ENCODE assay signal across 8 cellular contexts in the genomic region with DNA sequence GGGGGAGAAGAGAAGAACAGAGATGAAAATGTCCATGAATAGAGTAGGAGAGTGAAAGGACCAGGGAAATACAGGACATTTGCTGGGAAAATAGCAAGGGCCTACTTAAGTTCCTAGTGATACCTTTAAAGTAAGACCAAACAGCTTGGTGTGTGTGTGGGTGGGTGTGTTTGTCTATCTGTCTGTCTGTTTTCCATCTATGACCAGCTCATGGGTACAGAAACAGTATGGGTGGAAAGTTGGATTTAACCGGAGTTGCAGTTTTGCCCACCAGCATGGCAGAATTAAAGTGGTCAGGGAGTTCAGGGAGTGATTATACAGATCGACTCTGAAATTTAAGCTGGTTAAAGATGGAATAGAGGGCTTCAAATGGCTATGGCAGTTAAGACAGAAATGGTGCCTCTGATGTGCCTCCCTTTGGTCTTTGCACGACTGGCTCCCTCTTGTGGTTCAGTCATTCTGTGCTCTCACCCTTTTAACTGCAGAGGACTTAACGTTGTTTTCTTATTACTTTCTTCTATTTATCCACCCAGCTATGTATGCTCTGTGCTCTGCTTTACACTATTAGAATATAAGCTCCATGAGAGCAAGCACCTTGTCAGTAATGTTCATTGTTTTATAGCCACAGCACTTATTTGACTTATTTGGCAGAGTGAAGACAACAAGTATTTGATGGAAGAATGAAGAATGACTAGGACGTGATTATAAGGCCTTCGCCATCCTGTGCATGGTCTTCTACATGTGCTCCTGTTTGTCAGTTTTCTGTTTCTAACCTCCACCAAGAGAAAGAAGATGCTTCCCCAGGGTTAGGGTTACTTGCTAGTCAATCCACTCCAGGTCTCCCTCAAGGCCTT.
DNase-seq lines count a peak whose midpoint lies in the region; ATAC-seq, FAIRE-seq and TF ChIP-seq lines count a peak whose summit lies in the region.

No MANE protein-coding gene starts in this region.

- H3K4me1 ChIP-seq in A673 (ENCODE audit: insufficient read depth, low read length, poor library complexity, severe bottlenecking), result peaks cover 3% of the 10 kb centered on the region

- no peak overlapping the region for H3K4me3 Mint-ChIP-seq in activated CD4-positive, alpha-beta T cell treated with anti-CD3 and anti-CD28 coated beads for 36 hours
- H3K4me3 Mint-ChIP-seq in stimulated activated effector memory CD8-positive, alpha-beta T cell treated with anti-CD3 and anti-CD28 coated beads, Interleukin-12 subunit alpha, Interleukin-12 subunit beta, amount 100 ng/mL, for 72 hours, result no peak overlapping the region

- H3K36me3 Mint-ChIP-seq in activated CD4-positive, alpha-beta T cell treated with anti-CD3 and anti-CD28 coated beads for 36 hours (ENCODE audit: low read depth), result no peaks in the 10 kb centered on the region
- H3K36me3 Mint-ChIP-seq in stimulated activated effector memory CD8-positive, alpha-beta T cell treated with anti-CD3 and anti-CD28 coated beads, Interleukin-12 subunit alpha, Interleukin-12 subunit beta, amount 100 ng/mL, for 72 hours, result no peaks in the 10 kb centered on the region

- no peaks in the 10 kb centered on the region for H3K27me3 ChIP-seq in A673 (replicated peaks; ENCODE audit: insufficient read depth, low read depth, low read length, poor library complexity)

- H3K27me3 Mint-ChIP-seq in activated CD4-positive, alpha-beta T cell treated with anti-CD3 and anti-CD28 coated beads for 36 hours, result peaks cover 3% of the 10 kb centered on the region

- DNase-seq in A673 (ENCODE audit: low spot score) (peak; percentile 86), GM18507 (ENCODE audit: extremely low spot score, insufficient read length, low read depth) (no peak), NCI-H345 treated with DMSO at 0.1 percent for 48 hours (lab: John Stamatoyannopoulos, UW; ENCODE audit: unreplicated experiment) (peak; percentile 49), dermis blood vessel endothelial cell (peak; percentile 86), lung microvascular endothelial cell (ENCODE audit: low read depth in 2 of 2) (peak; percentile 81)
- peak; percentile 77 for DNase-seq in activated CD4-positive, alpha-beta T cell treated with anti-CD3 and anti-CD28 coated beads for 36 hours
- DNase-seq in stimulated activated effector memory CD8-positive, alpha-beta T cell treated with anti-CD3 and anti-CD28 coated beads, Interleukin-12 subunit alpha, Interleukin-12 subunit beta, amount 100 ng/mL, for 72 hours (ENCODE audit: low spot score in 2 of 2), result peak; percentile 29 to 77

- no peak overlapping the region for H3K27ac Mint-ChIP-seq in activated CD4-positive, alpha-beta T cell treated with anti-CD3 and anti-CD28 coated beads for 36 hours
- no peak overlapping the region for H3K27ac Mint-ChIP-seq in stimulated activated effector memory CD8-positive, alpha-beta T cell treated with anti-CD3 and anti-CD28 coated beads, Interleukin-12 subunit alpha, Interleukin-12 subunit beta, amount 100 ng/mL, for 72 hours

- FAIRE-seq in GM18507 (lab: Jason Lieb, UNC), result peak; percentile 81

- POLR2A ChIA-PET in A673 (lab: Charles Lee; ENCODE audit: low non-redundant PET), result interaction anchor here (0.5 to 0.6 kb wide), 3 partner anchors 13 to 578 kb away, joined by 3 to 11 read pairs (median 3); no protein-coding TSS in a partner anchor
- POLR2A ChIA-PET in activated CD4-positive, alpha-beta T cell treated with anti-CD3 and anti-CD28 coated beads for 36 hours (lab: Charles Lee), result no interaction called here

- H3K4me1 Mint-ChIP-seq in activated CD4-positive, alpha-beta T cell treated with anti-CD3 and anti-CD28 coated beads for 36 hours, result peaks cover 20% of the 10 kb centered on the region
- peaks cover 20% of the 10 kb centered on the region for H3K4me1 Mint-ChIP-seq in stimulated activated effector memory CD8-positive, alpha-beta T cell treated with anti-CD3 and anti-CD28 coated beads, Interleukin-12 subunit alpha, Interleukin-12 subunit beta, amount 100 ng/mL, for 72 hours

- no peaks in the 10 kb centered on the region for H3K36me3 ChIP-seq in A673 (ENCODE audit: insufficient read depth, low read length, poor library complexity, severe bottlenecking)

- CTCF ChIA-PET in A673 (lab: Charles Lee), result interaction anchor here (0.5 to 0.7 kb wide), 3 partner anchors 11 to 291 kb away, joined by 3 read pairs; no protein-coding TSS in a partner anchor
- CTCF ChIA-PET in activated CD4-positive, alpha-beta T cell treated with anti-CD3 and anti-CD28 coated beads for 36 hours (lab: Charles Lee), result interaction anchor here (0.6 to 6.8 kb wide), 35 partner anchors 11 to 1329 kb away, joined by 3 to 70 read pairs (median 4); no protein-coding TSS in a partner anchor

- no peak overlapping the region for H3K27ac ChIP-seq in A673 (ENCODE audit: low read depth, low read length, poor library complexity, severe bottlenecking)

- no TSS peak for BruUV-seq in A673 (replicated peaks; lab: Mats Ljungman, UMichigan)

- no peaks in the 10 kb centered on the region for H3K9me3 ChIP-seq in A673 (ENCODE audit: low read depth, low read length, poor library complexity, severe bottlenecking)

- H3K4me3 ChIP-seq in A673 (ENCODE audit: low read depth, low read length, poor library complexity, severe bottlenecking), result no peak overlapping the region

- peak; percentile 59 for ATAC-seq in HG03108 (IDR thresholded peaks at IDR 0.05; ENCODE audit: unreplicated experiment)
- ATAC-seq in activated CD4-positive, alpha-beta T cell treated with anti-CD3 and anti-CD28 coated beads for 36 hours, result peak; percentile 92
- ATAC-seq in stimulated activated effector memory CD8-positive, alpha-beta T cell treated with anti-CD3 and anti-CD28 coated beads, Interleukin-12 subunit alpha, Interleukin-12 subunit beta, amount 100 ng/mL, for 72 hours, result peak; percentile 90

- H3K9me3 Mint-ChIP-seq in activated CD4-positive, alpha-beta T cell treated with anti-CD3 and anti-CD28 coated beads for 36 hours (ENCODE audit: low read depth), result no peaks in the 10 kb centered on the region
- H3K9me3 Mint-ChIP-seq in stimulated activated effector memory CD8-positive, alpha-beta T cell treated with anti-CD3 and anti-CD28 coated beads, Interleukin-12 subunit alpha, Interleukin-12 subunit beta, amount 100 ng/mL, for 72 hours, result no peaks in the 10 kb centered on the region

- TF ChIP-seq CTCF in A673 (conservative IDR thresholded peaks at IDR 0.05; ENCODE audit: low read depth, low read length), result peak; percentile 94

- intact Hi-C loops in A673 (cut with micrococcal nuclease; ENCODE audit: unreplicated experiment), result no loop called here
- intact Hi-C loops in activated CD4-positive, alpha-beta T cell treated with anti-CD3 and anti-CD28 coated beads for 36 hours (cut with DNase I, micrococcal nuclease), result loop anchor here (1.0 to 10.0 kb wide), 4 partner anchors 15 to 391 kb away; no protein-coding TSS in a partner anchor
